Comparison of ENCODE assay signal across 8 cellular contexts in the genomic region with DNA sequence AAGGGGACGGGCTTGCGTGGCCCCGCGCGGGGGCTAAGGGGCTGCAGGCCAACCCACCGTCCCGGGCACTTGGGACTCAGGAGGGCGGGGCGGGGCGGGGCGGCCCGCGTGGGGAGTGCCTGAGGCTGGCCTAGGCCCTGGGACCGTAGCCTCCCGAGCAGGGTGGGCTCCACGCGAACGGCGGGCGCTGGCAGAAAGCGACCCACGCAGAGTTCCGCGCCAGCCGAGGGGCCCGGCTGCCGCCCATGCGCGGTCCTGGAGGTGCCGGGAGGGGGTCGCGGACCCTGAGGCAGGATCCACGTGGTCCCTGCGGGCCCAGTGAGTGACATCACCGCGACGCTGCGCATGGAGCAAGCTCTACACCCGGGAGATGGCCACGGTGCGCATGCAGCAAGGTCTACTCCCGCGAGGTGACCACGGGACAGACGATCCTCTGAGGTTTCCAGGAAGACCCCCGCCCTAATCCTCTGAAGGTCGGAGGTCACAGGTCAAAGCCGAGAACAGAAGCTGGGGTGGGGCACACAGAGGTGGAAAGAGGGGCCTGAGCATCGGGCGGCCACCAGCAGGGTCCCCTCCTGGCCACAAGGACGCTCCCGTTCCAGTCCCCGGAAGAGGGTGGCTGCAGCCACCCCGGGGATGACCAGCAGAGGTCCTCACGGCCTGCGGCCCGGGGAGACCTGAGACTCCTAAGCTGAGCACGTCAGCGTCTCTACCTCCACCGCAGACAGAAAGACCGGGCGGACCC. TPM values are rescaled to one million over a fixed set of nuclear protein-coding genes. Genes with fewer than 3 reads are reported as not detected.
A peak's percentile ranks its signal among the peaks of the same experiment; 100 is the strongest.
DNase-seq lines count a peak whose midpoint lies in the region; ATAC-seq and TF ChIP-seq lines count a peak whose summit lies in the region.

No MANE protein-coding gene starts in this region.

- no peak overlapping the region for H3K4me3 ChIP-seq in DND-41 (ENCODE audit: low read depth in 1 of 2, low read length in 2 of 2)
- H3K4me3 ChIP-seq in PC-3 (ENCODE audit: low read length) = peak overlapping the region; percentile 66
- H3K4me3 ChIP-seq in fibroblast of villous mesenchyme (ENCODE audit: low read depth, low read length) = peak overlapping the region; percentile 48

- TF ChIP-seq CTCF in DND-41 (IDR thresholded peaks at IDR 0.05; ENCODE audit: borderline replicate concordance, extremely low read depth, low read length, poor library complexity, severe bottlenecking) (peak; percentile 46), PC-3 (conservative IDR thresholded peaks at IDR 0.05; ENCODE audit: low read depth, low read length) (peak; percentile 72), fibroblast of villous mesenchyme (IDR thresholded peaks at IDR 0.05; ENCODE audit: insufficient read depth, low read depth, low read length) (peak; percentile 54), nephron (IDR thresholded peaks at IDR 0.05; ENCODE audit: unreplicated experiment in 3 of 3) (peak; percentile 67 to 71 (median 67)), type B pancreatic cell (conservative IDR thresholded peaks at IDR 0.05) (peak; percentile 85)

- no peaks in the 10 kb centered on the region for H3K9me3 Mint-ChIP-seq in activated naive CD4-positive, alpha-beta T cell treated with anti-CD3 and anti-CD28 coated beads for 36 hours
- H3K9me3 Mint-ChIP-seq in nephron (no peaks in the 10 kb centered on the region), type B pancreatic cell (no peaks in the 10 kb centered on the region)

- no peak overlapping the region for H3K4me3 Mint-ChIP-seq in activated naive CD4-positive, alpha-beta T cell treated with anti-CD3 and anti-CD28 coated beads for 36 hours
- H3K4me3 Mint-ChIP-seq in nephron (peak overlapping the region; percentile 62 to 73 (median 66)), type B pancreatic cell (peak overlapping the region; percentile 74)

- no peaks in the 10 kb centered on the region; the same call in 1 of the 2 replicates for H3K36me3 ChIP-seq in DND-41 (ENCODE audit: insufficient read depth, low read length)
- H3K36me3 ChIP-seq in PC-3 (ENCODE audit: low read depth, low read length) = no peaks in the 10 kb centered on the region

- H3K9me3 ChIP-seq in DND-41 (ENCODE audit: insufficient read depth, low read length, severe bottlenecking) (no peaks in the 10 kb centered on the region), PC-3 (ENCODE audit: low read length) (no peaks in the 10 kb centered on the region)

- H3K4me1 ChIP-seq in DND-41 (ENCODE audit: insufficient read depth, low read length) (peaks cover 31% of the 10 kb centered on the region), PC-3 (ENCODE audit: insufficient read depth, low read length) (peaks cover 14% of the 10 kb centered on the region)

- peaks cover 20% of the 10 kb centered on the region for H3K4me1 Mint-ChIP-seq in activated naive CD4-positive, alpha-beta T cell treated with anti-CD3 and anti-CD28 coated beads for 36 hours (ENCODE audit: low read depth)
- H3K4me1 Mint-ChIP-seq in nephron (peaks cover 19% of the 10 kb centered on the region), type B pancreatic cell (ENCODE audit: unreplicated experiment) (peaks cover 10% of the 10 kb centered on the region)

- DNase-seq in DND-41 (peak; percentile 32), PC-3 (peak; percentile 89), fibroblast of villous mesenchyme (ENCODE audit: low read depth) (peak; percentile 72), type B pancreatic cell (ENCODE audit: extremely low spot score, unreplicated experiment) (no peak)
- DNase-seq in activated naive CD4-positive, alpha-beta T cell treated with anti-CD3 and anti-CD28 coated beads for 36 hours = peak; percentile 4

- 0 out of 2 replicates have a peak, but pooled peaks cover 2% of the 10 kb centered on the region for H3K79me2 ChIP-seq in DND-41 (ENCODE audit: insufficient read depth, low read length)
- H3K79me2 ChIP-seq in PC-3 (ENCODE audit: low read length) = no peaks in the 10 kb centered on the region

- BruUV-seq in PC-3 (replicated peaks; lab: Mats Ljungman, UMichigan) = TSS peak; percentile 70

- intact Hi-C loops in PC-3 (cut with micrococcal nuclease) = loop anchor here (1.0 to 2.0 kb wide), 3 partner anchors 41 to 265 kb away; a partner anchor contains a TSS
- intact Hi-C loops in activated naive CD4-positive, alpha-beta T cell treated with anti-CD3 and anti-CD28 coated beads for 36 hours (cut with micrococcal nuclease) = loop anchor here (1.0 kb wide), 1 partner anchor 265 kb away; no protein-coding TSS in a partner anchor

- H2AFZ ChIP-seq in DND-41 (ENCODE audit: low read depth, low read length) (no peak overlapping the region), PC-3 (ENCODE audit: low read length) (peak overlapping the region; percentile 66)

- no peaks in the 10 kb centered on the region for H3K9me2 ChIP-seq in PC-3 (replicated peaks; ENCODE audit: low read length)

- CTCF ChIA-PET in PC-3 (lab: Charles Lee) = interaction anchor here (0.6 to 1.4 kb wide), 13 partner anchors 37 to 777 kb away, joined by 3 to 14 read pairs (median 4); no protein-coding TSS in a partner anchor
- CTCF ChIA-PET in activated naive CD4-positive, alpha-beta T cell treated with anti-CD3 and anti-CD28 coated beads for 36 hours (lab: Charles Lee) = interaction anchor here (0.9 to 1.8 kb wide), 4 partner anchors 12 to 417 kb away, joined by 3 to 17 read pairs (median 4); no protein-coding TSS in a partner anchor

- H3K27me3 Mint-ChIP-seq in activated naive CD4-positive, alpha-beta T cell treated with anti-CD3 and anti-CD28 coated beads for 36 hours (ENCODE audit: low read depth) = no peaks in the 10 kb centered on the region
- peaks cover 9% of the 10 kb centered on the region for H3K27me3 Mint-ChIP-seq in nephron (ENCODE audit: low read depth)
- H3K27me3 Mint-ChIP-seq in type B pancreatic cell = peaks cover 9% of the 10 kb centered on the region

- H3K27ac Mint-ChIP-seq in activated naive CD4-positive, alpha-beta T cell treated with anti-CD3 and anti-CD28 coated beads for 36 hours = no peak overlapping the region
- H3K27ac Mint-ChIP-seq in nephron (peak overlapping the region in 1 of 3 experiments; percentile 72), type B pancreatic cell (no peak overlapping the region)

- ATAC-seq in DND-41 (ENCODE audit: insufficient read depth, low read depth) (no peak), HG03045 (IDR thresholded peaks at IDR 0.05; ENCODE audit: unreplicated experiment) (peak; percentile 41), PC-3 (peak; percentile 77), GM21576 (IDR thresholded peaks at IDR 0.05; ENCODE audit: unreplicated experiment) (no peak)

- H3K27ac ChIP-seq in DND-41 (ENCODE audit: low read length) = no peak overlapping the region
- peak overlapping the region; percentile 85 for H3K27ac ChIP-seq in PC-3 (ENCODE audit: low read length)

- no peaks in the 10 kb centered on the region for H3F3A ChIP-seq in PC-3 (ENCODE audit: low read length, unreplicated experiment)

- H3K9ac ChIP-seq in DND-41 (ENCODE audit: low read depth, low read length) = no peak overlapping the region
- peak overlapping the region; percentile 85 for H3K9ac ChIP-seq in PC-3 (ENCODE audit: low read length)

- POLR2A ChIA-PET in PC-3 (lab: Charles Lee; ENCODE audit: unreplicated experiment) = interaction anchor here (0.6 kb wide), 1 partner anchor 47 kb away, joined by 3 read pairs; no protein-coding TSS in a partner anchor

- no peaks in the 10 kb centered on the region for H3K36me3 Mint-ChIP-seq in activated naive CD4-positive, alpha-beta T cell treated with anti-CD3 and anti-CD28 coated beads for 36 hours (ENCODE audit: low read depth)
- H3K36me3 Mint-ChIP-seq in nephron (ENCODE audit: low read depth) (no peaks in the 10 kb centered on the region), type B pancreatic cell (no peaks in the 10 kb centered on the region)

- H3K27me3 ChIP-seq in DND-41 (ENCODE audit: insufficient read depth, low read length, poor library complexity) (no peaks in the 10 kb centered on the region), PC-3 (ENCODE audit: low read length) (no peaks in the 10 kb centered on the region)

- H4K20me1 ChIP-seq in DND-41 (ENCODE audit: insufficient read depth, low read length) (no peaks in the 10 kb centered on the region), PC-3 (ENCODE audit: low read length) (no peaks in the 10 kb centered on the region)

- no peak overlapping the region for H3K4me2 ChIP-seq in DND-41 (ENCODE audit: insufficient read depth, low read length)
- H3K4me2 ChIP-seq in PC-3 (ENCODE audit: low read length) = peak overlapping the region; percentile 90

RNA-seq across cellular contexts. Expression of a gene that starts 13.5 kb away (rescaled TPM):
- total RNA-seq in PC-3 (2014; rRNA removed) = 54.2 and 66.6 TPM in 2 replicates
- 10 to 100 TPM; 32.2 to 33.0 TPM for total RNA-seq in activated naive CD4-positive, alpha-beta T cell treated with anti-CD3 and anti-CD28 coated beads for 36 hours
- total RNA-seq in fibroblast of villous mesenchyme = 4.8 and 6.5 TPM in 2 replicates
- total RNA-seq in type B pancreatic cell (ENCODE audit: low replicate concordance) = 10.6 and 28.2 TPM in 2 replicates

Comparison
In these comparisons a context has a peak if more than half of its experiments do, and no peak if none do; other contexts are left out.
1. ATAC-seq: peak in HG03045 (single experiment) and PC-3 (single experiment); none in DND-41 (single experiment) and GM21576 (single experiment).
2. H3K4me3 ChIP-seq: peak in PC-3 (single experiment) and fibroblast of villous mesenchyme (single experiment); none in DND-41 (0 of 2).
3. Peak in every context shown above with its lines, with median percentiles within 50 percentile points of each other: CTCF ChIP-seq.